1 cellular context compared by ENCODE assay signal in genomic region chr2:137255345-137255744, GRCh38.
TF ChIP-seq lines count a peak whose summit lies in the region.

No MANE protein-coding gene starts in this region.

TF ChIP-seq in H1, 55 proteins besides CTCF, POLR2A, EP300 and RAD21 (continued from another document):
- TF ChIP-seq RFX5 (IDR thresholded peaks at IDR 0.05; ENCODE audit: borderline replicate concordance, low read depth, low read length) (no peak), TBP (IDR thresholded peaks at IDR 0.05; ENCODE audit: low read depth, low read length) (no peak), CBX5 (IDR thresholded peaks at IDR 0.05; ENCODE audit: low read depth, low read length) (no peak), FOSL1 (IDR thresholded peaks at IDR 0.05; ENCODE audit: insufficient read depth, low read depth, low read length) (no peak), NANOG (IDR thresholded peaks at IDR 0.05; ENCODE audit: insufficient read depth, low read depth, low read length, poor library complexity, severe bottlenecking) (no peak), GABPA (IDR thresholded peaks at IDR 0.05; ENCODE audit: borderline replicate concordance, insufficient read depth, low read length) (no peak), BCL11A (IDR thresholded peaks at IDR 0.05; ENCODE audit: low read depth in 2 of 2, low read length in 2 of 2) (no peak), NRF1 (IDR thresholded peaks at IDR 0.05; ENCODE audit: low read depth, low read length) (no peak), SP1 (IDR thresholded peaks at IDR 0.05; ENCODE audit: low read depth, low read length) (no peak), CTBP2 (IDR thresholded peaks at IDR 0.05; ENCODE audit: borderline replicate concordance, insufficient read depth, insufficient read length, low read length) (no peak), EZH2 (IDR thresholded peaks at IDR 0.05; ENCODE audit: low read depth, low read length, severe bottlenecking) (no peak), HDAC2 (IDR thresholded peaks at IDR 0.05; ENCODE audit: borderline replicate concordance in 1 of 2, low read depth in 2 of 2, low read length in 2 of 2) (no peak)
